ENCODE assay signal across 24 cellular contexts in genomic region chr14:91878274-91878673, GRCh38.
"Had no signal": no experiment of that assay in that cellular context is flagged by ENCODE, and none has a peak within 500 bp of the region (broad histone marks: within the 10 kb centered on the region; RNA-seq: fewer than 3 reads in every experiment).

No MANE protein-coding gene starts in this region.

- H3K9me3 ChIP-seq: body of pancreas, left lung, tibial nerve had no signal

- H3K36me3 ChIP-seq: cardiac muscle cell, left lung had no signal

- ATAC-seq: activated CD4-positive, alpha-beta T cell treated with anti-CD3 and anti-CD28 coated beads for 36 hours; body of pancreas; foreskin keratinocyte; left lung; natural killer cell; sciatic nerve; stimulated activated effector memory CD8-positive, alpha-beta T cell treated with anti-CD3 and anti-CD28 coated beads, Interleukin-12 subunit alpha, Interleukin-12 subunit beta, amount 100 ng/mL, for 72 hours; stimulated activated naive CD8-positive, alpha-beta T cell treated with anti-CD3 and anti-CD28 coated beads, Interleukin-15, amount 100 ng/mL, for 72 hours had no signal

- H3K36me3 Mint-ChIP-seq: natural killer cell; stimulated activated effector memory CD8-positive, alpha-beta T cell treated with anti-CD3 and anti-CD28 coated beads, Interleukin-12 subunit alpha, Interleukin-12 subunit beta, amount 100 ng/mL, for 72 hours had no signal

- H3K27me3 ChIP-seq: body of pancreas, cardiac muscle cell, foreskin keratinocyte, left lung, tibial nerve had no signal

- H3K9me3 Mint-ChIP-seq: activated B cell treated with CpG ODN at 0.5 μM for 24 hours; activated naive CD4-positive, alpha-beta T cell treated with anti-CD3 and anti-CD28 coated beads for 36 hours; dendritic cell treated with granulocyte-macrophage colony-stimulating factor and Interleukin-4, amounts not matched to agents 40 ng/mL and 50 ng/mL, for 4 days; immature natural killer cell; natural killer cell; stimulated activated effector memory CD8-positive, alpha-beta T cell treated with anti-CD3 and anti-CD28 coated beads, Interleukin-12 subunit alpha, Interleukin-12 subunit beta, amount 100 ng/mL, for 72 hours had no signal

- H3K4me3 ChIP-seq: body of pancreas, cardiac muscle cell, left lung, lung, tibial nerve had no signal

- H3K4me3 Mint-ChIP-seq: activated B cell treated with CpG ODN at 0.5 μM for 24 hours; activated CD4-positive, alpha-beta T cell treated with anti-CD3 and anti-CD28 coated beads for 36 hours; activated naive CD4-positive, alpha-beta T cell treated with anti-CD3 and anti-CD28 coated beads for 36 hours; dendritic cell treated with granulocyte-macrophage colony-stimulating factor and Interleukin-4, amounts not matched to agents 40 ng/mL and 50 ng/mL, for 4 days; immature natural killer cell; natural killer cell; stimulated activated effector memory CD8-positive, alpha-beta T cell treated with anti-CD3 and anti-CD28 coated beads, Interleukin-12 subunit alpha, Interleukin-12 subunit beta, amount 100 ng/mL, for 72 hours; stimulated activated naive CD8-positive, alpha-beta T cell treated with anti-CD3 and anti-CD28 coated beads, Interleukin-15, amount 100 ng/mL, for 72 hours had no signal

- FAIRE-seq: small intestine, urothelium cell line had no signal

- H3K27me3 Mint-ChIP-seq: activated B cell treated with CpG ODN at 0.5 μM for 24 hours; activated CD4-positive, alpha-beta T cell treated with anti-CD3 and anti-CD28 coated beads for 36 hours; stimulated activated naive CD8-positive, alpha-beta T cell treated with anti-CD3 and anti-CD28 coated beads, Interleukin-15, amount 100 ng/mL, for 72 hours had no signal

- DNase-seq: activated B cell treated with CpG ODN at 0.5 μM for 24 hours; activated CD4-positive, alpha-beta T cell treated with anti-CD3 and anti-CD28 coated beads for 36 hours; activated CD4-positive, alpha-beta T cell treated with anti-CD3 and anti-CD28 coated beads, Interleukin-2, amount 50 U/mL, for 4 hours; activated effector memory CD4-positive, alpha-beta T cell treated with Interleukin-2 at 50 U/mL for 16 hours; activated naive CD4-positive, alpha-beta T cell treated with anti-CD3 and anti-CD28 coated beads for 36 hours; activated T-cell treated with anti-CD3 and anti-CD28 coated beads, Interleukin-2, amount 50 U/mL, for 48 hours; body of pancreas; effector CD4-positive, alpha-beta T cell; foreskin keratinocyte; kidney glomerular epithelial cell; left lung; natural killer cell; small intestine; stimulated activated CD4-positive, alpha-beta T cell treated with anti-CD3 and anti-CD28 coated beads, Interleukin-2, amount 100 ng/mL, for 24 hours; stimulated activated naive CD8-positive, alpha-beta T cell treated with anti-CD3 and anti-CD28 coated beads, Interleukin-15, amount 100 ng/mL, for 72 hours; T-helper 9 cell had no signal

- H3K27ac ChIP-seq: body of pancreas, cardiac muscle cell, foreskin keratinocyte, left lung had no signal

- H3K27ac Mint-ChIP-seq: activated B cell treated with CpG ODN at 0.5 μM for 24 hours; activated CD4-positive, alpha-beta T cell treated with anti-CD3 and anti-CD28 coated beads for 36 hours; activated naive CD4-positive, alpha-beta T cell treated with anti-CD3 and anti-CD28 coated beads for 36 hours; dendritic cell treated with granulocyte-macrophage colony-stimulating factor and Interleukin-4, amounts not matched to agents 40 ng/mL and 50 ng/mL, for 4 days; natural killer cell had no signal
